ENCODE assay signal across 8 cellular contexts in the genomic region with DNA sequence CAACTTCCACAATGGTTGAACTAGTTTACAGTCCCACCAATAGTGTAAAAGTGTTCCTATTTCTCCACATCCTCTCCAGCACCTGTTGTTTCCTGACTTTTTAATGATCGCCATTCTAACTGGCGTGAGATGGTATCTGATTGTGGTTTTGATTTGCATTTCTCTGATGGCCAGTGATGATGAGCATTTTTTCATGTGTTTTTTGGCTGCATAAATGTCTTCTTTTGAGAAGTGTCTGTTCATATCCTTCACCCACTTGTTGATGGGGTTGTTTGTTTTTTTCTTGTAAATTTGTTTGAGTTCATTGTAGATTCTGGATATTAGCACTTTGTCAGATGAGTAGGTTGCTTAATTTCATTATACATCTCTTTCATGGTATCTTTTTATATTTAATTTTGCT.
A peak's percentile ranks its signal among the peaks of the same experiment; 100 is the strongest.
DNase-seq lines count a peak whose midpoint lies in the region; ATAC-seq, FAIRE-seq and TF ChIP-seq lines count a peak whose summit lies in the region.
"Not testable (repeated sequence)": the region's sequence is repeated elsewhere in the genome, so short reads cannot be mapped to it uniquely, and the experiment has no call there.

No MANE protein-coding gene starts in this region.

- H3K9me3 ChIP-seq in GM23248 (ENCODE audit: low read depth); IMR-90 (ENCODE audit: control insufficient read depth, insufficient read depth, low read length); SJCRH30 (replicated peaks); astrocyte (ENCODE audit: insufficient read depth, low read depth, low read length); osteoblast (ENCODE audit: low read depth, low read length); gastrocnemius medialis; smooth muscle cell (replicated peaks; ENCODE audit: low read depth): not testable (repeated sequence)

- not testable (repeated sequence) for H3K18ac ChIP-seq in IMR-90 (ENCODE audit: low read depth, low read length)

- H3K14ac ChIP-seq in IMR-90 (replicated peaks; ENCODE audit: low read depth, low read length) = not testable (repeated sequence)

- peaks cover 63% of the 10 kb centered on the region for H3K4me1 Mint-ChIP-seq in astrocyte (ENCODE audit: low read depth, unreplicated experiment)
- H3K4me1 Mint-ChIP-seq in MCF 10A (ENCODE audit: insufficient read depth, unreplicated experiment) = peaks cover 21% of the 10 kb centered on the region

- not testable (repeated sequence) for ATAC-seq in IMR-90 (ENCODE audit: low read depth); gastrocnemius medialis

- H4K20me1 ChIP-seq in GM23248 (ENCODE audit: insufficient read depth); IMR-90 (ENCODE audit: insufficient read depth, low read length); astrocyte (ENCODE audit: insufficient read depth, low read length); osteoblast (ENCODE audit: insufficient read depth, low read length); smooth muscle cell (ENCODE audit: low read depth): not testable (repeated sequence)

- 96 to 100% methylated on average over 2 of the region's 2 CpGs for WGBS in GM23248 (ENCODE audit: low coverage in 1 of 2, low lambda C conversion rate in 2 of 2, missing lambda C conversion rate in 2 of 2), 2 experiments
- no CpG with 5 or more reads among the region's 2 CpGs for WGBS in IMR-90 (ENCODE audit: extremely low coverage in 2 of 2, insufficient read length in 1 of 2), 2 experiments
- 89% methylated on average over 2 of the region's 2 CpGs for WGBS in smooth muscle cell (ENCODE audit: low lambda C conversion rate)

- H4K91ac ChIP-seq in IMR-90 (ENCODE audit: insufficient read depth, low read depth, low read length) = not testable (repeated sequence)

- not testable (repeated sequence) for H4K5ac ChIP-seq in IMR-90 (ENCODE audit: low read depth, low read length)

- H3K27me3 Mint-ChIP-seq in astrocyte (ENCODE audit: low read depth, unreplicated experiment); MCF 10A (ENCODE audit: insufficient read depth, unreplicated experiment): not testable (repeated sequence)

- not testable (repeated sequence) for TF ChIP-seq POLR2A in IMR-90 (IDR thresholded peaks at IDR 0.05; ENCODE audit: low read depth, low read length); gastrocnemius medialis (IDR thresholded peaks at IDR 0.05)

- H2BK20ac ChIP-seq in IMR-90 (ENCODE audit: low read depth, low read length) = not testable (repeated sequence)

- H2AFZ ChIP-seq in GM23248; IMR-90 (replicated peaks; ENCODE audit: low read length, poor library complexity); astrocyte (ENCODE audit: low read depth, low read length); osteoblast (ENCODE audit: low read length); smooth muscle cell (ENCODE audit: low read depth): not testable (repeated sequence)

- not testable (repeated sequence) for TF ChIP-seq RAD21 in IMR-90 (IDR thresholded peaks at IDR 0.05; ENCODE audit: low read length)

- H3K79me2 ChIP-seq in GM23248 (ENCODE audit: insufficient read depth) = peaks cover 12% of the 10 kb centered on the region; the same call in 1 of the 2 replicates
- H3K79me2 ChIP-seq in astrocyte (ENCODE audit: insufficient read depth, low read length); osteoblast (ENCODE audit: insufficient read depth, low read length): not testable (repeated sequence)
- peaks cover 16% of the 10 kb centered on the region for H3K79me2 ChIP-seq in smooth muscle cell (ENCODE audit: low read depth)

- POLR2A ChIA-PET in IMR-90 (lab: Charles Lee; ENCODE audit: unreplicated experiment); MCF 10A (lab: Yijun Ruan, JAX): not testable (repeated sequence)

- H3K9me2 ChIP-seq in GM23248 (ENCODE audit: insufficient read depth) = not testable (repeated sequence)

- in situ Hi-C loops in GM23248 (cut with MboI); IMR-90 (cut with MboI; ENCODE audit: low sequenced_read_pairs); gastrocnemius medialis (cut with MboI; ENCODE audit: low sequenced_read_pairs in 4 of 4): not testable (repeated sequence)

- H3K4me3 Mint-ChIP-seq in astrocyte (ENCODE audit: unreplicated experiment); MCF 10A (ENCODE audit: unreplicated experiment): not testable (repeated sequence)

- H3K23ac ChIP-seq in IMR-90 (ENCODE audit: low read depth, low read length) = not testable (repeated sequence)

- not testable (repeated sequence) for TF ChIP-seq CTCF in IMR-90 (conservative IDR thresholded peaks at IDR 0.05; ENCODE audit: low read depth, low read length); astrocyte (IDR thresholded peaks at IDR 0.05; ENCODE audit: insufficient read depth, low read depth, low read length); MCF 10A (IDR thresholded peaks at IDR 0.05; ENCODE audit: unreplicated experiment); osteoblast (IDR thresholded peaks at IDR 0.05; ENCODE audit: extremely low read depth, low read depth, low read length); gastrocnemius medialis (IDR thresholded peaks at IDR 0.05 in 4 of 5, conservative IDR thresholded peaks at IDR 0.05 in 1 of 5); smooth muscle cell (IDR thresholded peaks at IDR 0.05; ENCODE audit: borderline replicate concordance, insufficient read depth, poor library complexity, severe bottlenecking)

- H3K27me3 ChIP-seq in GM23248 (replicated peaks; ENCODE audit: insufficient read depth); IMR-90 (ENCODE audit: control insufficient read depth, insufficient read depth, low read length); SJCRH30; astrocyte (ENCODE audit: insufficient read depth, low read length); osteoblast (ENCODE audit: insufficient read depth, low read length); gastrocnemius medialis; smooth muscle cell (ENCODE audit: low read depth): not testable (repeated sequence)

- not testable (repeated sequence) for H3K79me1 ChIP-seq in IMR-90 (ENCODE audit: low read depth in 1 of 2, low read length in 2 of 2)

- H3K4me3 ChIP-seq in GM23248; IMR-90 (ENCODE audit: insufficient read depth, low read depth, low read length); SJCRH30; astrocyte (ENCODE audit: insufficient read depth, low read depth, low read length); osteoblast (ENCODE audit: insufficient read depth, low read length); gastrocnemius medialis; smooth muscle cell: not testable (repeated sequence)

- H2BK15ac ChIP-seq in IMR-90 (ENCODE audit: low read depth, low read length) = not testable (repeated sequence)

- peak overlapping the region; percentile 91 for H2BK5ac ChIP-seq in IMR-90 (ENCODE audit: low read depth, low read length, poor library complexity, severe bottlenecking)

- H3K36me3 ChIP-seq in GM23248 (ENCODE audit: low read depth); IMR-90 (ENCODE audit: control insufficient read depth, insufficient read depth, low read length); astrocyte (ENCODE audit: insufficient read depth, low read length); osteoblast (ENCODE audit: insufficient read depth, low read length); gastrocnemius medialis; smooth muscle cell (ENCODE audit: low read depth): not testable (repeated sequence)
- H3K36me3 ChIP-seq in SJCRH30 = peaks cover 14% of the 10 kb centered on the region

- not testable (repeated sequence) for H2BK120ac ChIP-seq in IMR-90 (ENCODE audit: low read depth, low read length)

- not testable (repeated sequence) for H2AK9ac ChIP-seq in IMR-90 (replicated peaks; ENCODE audit: low read depth, low read length, poor library complexity)

- not testable (repeated sequence) for H4K8ac ChIP-seq in IMR-90 (ENCODE audit: low read depth in 2 of 2, low read length in 2 of 2)

- not testable (repeated sequence) for H3K4me2 ChIP-seq in GM23248 (ENCODE audit: unreplicated experiment); IMR-90 (ENCODE audit: low read depth, low read length); astrocyte (ENCODE audit: low read length); osteoblast (ENCODE audit: insufficient read depth, low read length)
- peak overlapping the region; percentile 13 for H3K4me2 ChIP-seq in smooth muscle cell

- dilution Hi-C loops in IMR-90 (cut with HindIII; ENCODE audit: low sequenced_read_pairs, unreplicated experiment) = not testable (repeated sequence)

- H3K36me3 Mint-ChIP-seq in astrocyte (ENCODE audit: low read depth, unreplicated experiment) = not testable (repeated sequence)
- peaks cover 30% of the 10 kb centered on the region for H3K36me3 Mint-ChIP-seq in MCF 10A (ENCODE audit: insufficient read depth, unreplicated experiment)

- H3K9ac ChIP-seq in GM23248; IMR-90 (ENCODE audit: low read depth, low read length); astrocyte (ENCODE audit: low read length); smooth muscle cell (ENCODE audit: low read depth): not testable (repeated sequence)

- H2AK5ac ChIP-seq in IMR-90 (ENCODE audit: low read depth, low read length) = not testable (repeated sequence)

- CTCF ChIA-PET in IMR-90 (lab: Yijun Ruan, JAX); MCF 10A (lab: Yijun Ruan, JAX): not testable (repeated sequence)

- H3K27ac Mint-ChIP-seq in astrocyte (ENCODE audit: unreplicated experiment) (peak overlapping the region; percentile 98), MCF 10A (ENCODE audit: low read depth, unreplicated experiment) (peak overlapping the region; percentile 20)

- H3K4me1 ChIP-seq in GM23248 (ENCODE audit: insufficient read depth) (peaks cover 61% of the 10 kb centered on the region), SJCRH30 (peaks cover 10% of the 10 kb centered on the region), astrocyte (ENCODE audit: insufficient read depth, low read length) (peaks cover 41% of the 10 kb centered on the region), osteoblast (ENCODE audit: insufficient read depth, low read length) (peaks cover 57% of the 10 kb centered on the region), gastrocnemius medialis (peaks cover 44% of the 10 kb centered on the region in 2 donors)
- not testable (repeated sequence) for H3K4me1 ChIP-seq in IMR-90 (ENCODE audit: control insufficient read depth, insufficient read depth, low read length); smooth muscle cell (ENCODE audit: low read depth)

- DNase-seq in GM23248; IMR-90; SJCRH30; astrocyte (ENCODE audit: low read depth); MCF 10A (ENCODE audit: unreplicated experiment); osteoblast (ENCODE audit: insufficient read length, low spot score, missing footprints); gastrocnemius medialis; smooth muscle cell (lab: John Stamatoyannopoulos, UW; ENCODE audit: unreplicated experiment): not testable (repeated sequence)

- not testable (repeated sequence) for H3K4ac ChIP-seq in IMR-90 (ENCODE audit: low read depth, low read length)

- intact Hi-C loops in IMR-90 (cut with micrococcal nuclease); MCF 10A (cut with micrococcal nuclease): not testable (repeated sequence)
- intact Hi-C loops in gastrocnemius medialis (cut with DNase I; ENCODE audit: low total_unique reads) = loop anchor here (5.0 kb wide), 1 partner anchor 64 kb away; no protein-coding TSS in a partner anchor

- H3K56ac ChIP-seq in IMR-90 (ENCODE audit: extremely low read depth, insufficient read depth, low read length) = not testable (repeated sequence)

- H3F3A ChIP-seq in GM23248 (ENCODE audit: insufficient read depth) (peaks cover 42% of the 10 kb centered on the region), smooth muscle cell (ENCODE audit: low read depth) (peaks cover 22% of the 10 kb centered on the region)

- FAIRE-seq in astrocyte (lab: Jason Lieb, UNC) = not testable (repeated sequence)

- H3K9me3 Mint-ChIP-seq in astrocyte (ENCODE audit: unreplicated experiment); MCF 10A (ENCODE audit: unreplicated experiment): not testable (repeated sequence)

- H3K9me1 ChIP-seq in IMR-90 (ENCODE audit: insufficient read depth, low read length) = peaks cover 14% of the 10 kb centered on the region

- peak overlapping the region; percentile 84; the same call in 1 of the 2 replicates for H3K27ac ChIP-seq in GM23248
- H3K27ac ChIP-seq in IMR-90 (ENCODE audit: insufficient read depth, low read length) = not testable (repeated sequence)
- H3K27ac ChIP-seq in SJCRH30 = peak overlapping the region; percentile 8; the same call in 1 of the 2 replicates
- peak overlapping the region; percentile 81 for H3K27ac ChIP-seq in astrocyte (ENCODE audit: low read depth, low read length)
- H3K27ac ChIP-seq in osteoblast (ENCODE audit: low read depth, low read length) = peak overlapping the region; percentile 75
- peak overlapping the region; percentile 76 to 90 (median 84) for H3K27ac ChIP-seq in gastrocnemius medialis
- peak overlapping the region; percentile 92 for H3K27ac ChIP-seq in smooth muscle cell (ENCODE audit: low read depth)

- BruUV-seq in IMR-90 (replicated peaks; lab: Mats Ljungman, UMichigan); MCF 10A (replicated peaks; lab: Mats Ljungman, UMichigan): not testable (repeated sequence)
